8 cellular contexts compared by ENCODE assay signal in the genomic region with DNA sequence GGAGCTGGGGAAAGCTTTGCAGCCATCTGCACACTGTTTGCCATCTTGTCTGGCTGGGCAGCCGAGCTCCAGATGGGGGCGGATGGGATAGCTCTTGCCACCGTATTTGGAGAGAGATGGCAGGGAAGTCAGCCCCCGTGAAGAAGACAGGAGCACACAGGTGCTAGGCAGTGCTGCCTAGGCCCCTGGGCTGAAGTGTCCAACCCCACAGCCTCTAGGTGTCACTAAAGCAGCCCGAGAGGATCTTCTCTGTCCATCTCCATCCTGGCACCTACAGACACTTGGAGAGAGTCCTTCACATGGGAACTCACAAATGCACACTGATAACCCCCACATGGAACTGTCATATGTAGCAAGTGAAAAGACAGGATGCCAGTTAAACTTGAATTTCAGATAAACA.
DNase-seq lines count a peak whose midpoint lies in the region; ATAC-seq, FAIRE-seq and TF ChIP-seq lines count a peak whose summit lies in the region.
"Not testable (repeated sequence)": the region's sequence is repeated elsewhere in the genome, so short reads cannot be mapped to it uniquely, and the experiment has no call there.

No MANE protein-coding gene starts in this region.

- H2BK15ac ChIP-seq in H1 (ENCODE audit: low read length), result not testable (repeated sequence)

- ATAC-seq in GM23338, right lobe of liver: not testable (repeated sequence)

- H3K23ac ChIP-seq in H1 (ENCODE audit: insufficient read length), result not testable (repeated sequence)

- not testable (repeated sequence) for H3K79me2 ChIP-seq in GM23338 (replicated peaks; ENCODE audit: insufficient read depth); H1 (ENCODE audit: control insufficient read depth in 1 of 2, insufficient read depth in 2 of 2, low read length in 2 of 2)

- H3K4ac ChIP-seq in H1 (replicated peaks; ENCODE audit: insufficient read length, low read depth, low read length), result not testable (repeated sequence)

- H3K4me3 ChIP-seq in Caco-2 (ENCODE audit: low read depth, low read length); GM23338; WERI-Rb-1 (ENCODE audit: low read depth, low read length); H1 (ENCODE audit: extremely low read depth in 1 of 4, insufficient read depth in 2 of 4, low read depth in 3 of 4, low read length in 4 of 4); right lobe of liver: not testable (repeated sequence)

- H2BK20ac ChIP-seq in H1 (ENCODE audit: low read length), result not testable (repeated sequence)

- not testable (repeated sequence) for H3K36me3 ChIP-seq in Caco-2 (ENCODE audit: control insufficient read depth, insufficient read depth, low read length); GM23338 (ENCODE audit: insufficient read depth); WERI-Rb-1; H1 (ENCODE audit: control insufficient read depth in 2 of 4, insufficient read depth in 4 of 4, low read length in 3 of 4); right lobe of liver

- H3K27me3 ChIP-seq in Caco-2 (replicated peaks; ENCODE audit: control insufficient read depth, insufficient read depth, low read length); GM23338 (ENCODE audit: insufficient read depth); WERI-Rb-1 (ENCODE audit: insufficient read depth, low read depth, severe bottlenecking); H1 (replicated peaks in 1 of 4; ENCODE audit: control insufficient read depth in 3 of 4, extremely low read depth in 1 of 4, insufficient read depth in 3 of 4, low read length in 3 of 4); right lobe of liver: not testable (repeated sequence)

- POLR2A ChIA-PET in Caco-2 (lab: Charles Lee), result not testable (repeated sequence)
- POLR2A ChIA-PET in H1 (lab: Charles Lee; ENCODE audit: partially characterized antibody), result interaction anchor here (0.6 kb wide), 1 partner anchor 81 kb away, joined by 3 read pairs; no protein-coding TSS in a partner anchor

- not testable (repeated sequence) for H3K4me2 ChIP-seq in GM23338
- H3K4me2 ChIP-seq in H1 (ENCODE audit: insufficient read depth in 1 of 2, low read depth in 2 of 2, low read length in 2 of 2), result peak overlapping the region in 1 of 2 experiments; percentile 31; a peak in 1 of 4 replicates

- peak overlapping the region; percentile 89 for H3K27ac ChIP-seq in GM23338 (ENCODE audit: low read depth)
- not testable (repeated sequence) for H3K27ac ChIP-seq in WERI-Rb-1; H1 (ENCODE audit: low read depth, low read length); right lobe of liver

- not testable (repeated sequence) for H2BK5ac ChIP-seq in H1 (ENCODE audit: low read depth, low read length)

- BruUV-seq in Caco-2 (replicated peaks; lab: Mats Ljungman, UMichigan), result not testable (repeated sequence)

- H3K4me3 Mint-ChIP-seq in Caco-2 (ENCODE audit: unreplicated experiment); GM23338: not testable (repeated sequence)

- not testable (repeated sequence) for H3K56ac ChIP-seq in H1 (replicated peaks; ENCODE audit: insufficient read length, low read depth, low read length)

- CTCF ChIA-PET in Caco-2 (lab: Charles Lee), result not testable (repeated sequence)
- CTCF ChIA-PET in H1 (lab: Charles Lee; ENCODE audit: partially characterized antibody), result interaction anchor here (1.0 to 1.3 kb wide), 2 partner anchors 12 to 35 kb away, joined by 3 to 5 read pairs; no protein-coding TSS in a partner anchor

- TF ChIP-seq CTCF in Caco-2 (IDR thresholded peaks at IDR 0.05; ENCODE audit: insufficient read depth in 1 of 2, low read depth in 1 of 2, low read length in 1 of 2, severe bottlenecking in 1 of 2, unreplicated experiment in 1 of 2) (peak; percentile 28 to 35), GM23338 (conservative IDR thresholded peaks at IDR 0.05; ENCODE audit: low read depth in 2 of 2) (peak; percentile 32 to 49; a peak in 2 of 4 replicates), WERI-Rb-1 (IDR thresholded peaks at IDR 0.05; ENCODE audit: low read depth, low read length) (peak; percentile 33; the same call in 1 of the 2 replicates), H1 (IDR thresholded peaks at IDR 0.05; ENCODE audit: control extremely low read depth in 1 of 3, insufficient read depth in 1 of 3, low read depth in 1 of 3, low read length in 3 of 3) (peak in 1 of 3 experiments; percentile 16; a peak in 1 of 4 replicates), right lobe of liver (IDR thresholded peaks at IDR 0.05) (peak in 3 of 4 donors; percentile 11 to 24 (median 18))

- H3K9me3 Mint-ChIP-seq in Caco-2 (ENCODE audit: unreplicated experiment); GM23338: not testable (repeated sequence)

- not testable (repeated sequence) for H3K27me3 Mint-ChIP-seq in Caco-2 (ENCODE audit: insufficient read depth, unreplicated experiment); GM23338 (ENCODE audit: insufficient read depth, low read depth, poor library complexity)

- not testable (repeated sequence) for H3K27ac Mint-ChIP-seq in Caco-2 (ENCODE audit: unreplicated experiment)
- peak overlapping the region; percentile 90 for H3K27ac Mint-ChIP-seq in GM23338

- intact Hi-C loops in Caco-2 (cut with micrococcal nuclease; ENCODE audit: unreplicated experiment); right lobe of liver (cut with DNase I): not testable (repeated sequence)

- not testable (repeated sequence) for H3K4me1 ChIP-seq in Caco-2; GM23338 (ENCODE audit: insufficient read depth); H1 (replicated peaks in 1 of 4; ENCODE audit: control insufficient read depth in 3 of 4, insufficient read depth in 4 of 4, low read length in 3 of 4); right lobe of liver

- WGBS in H1 (ENCODE audit: extremely low coverage in 1 of 2, insufficient coverage in 1 of 2, insufficient read length in 1 of 2, insufficient replicate concordance in 2 of 2, low coverage in 1 of 2, low lambda C conversion rate in 2 of 2, missing lambda C conversion rate in 1 of 2), 2 experiments, result 41% methylated on average over 5 of the region's 5 CpGs; no CpG with 5 or more reads in 1 of the 2 experiments
- no CpG with 5 or more reads among the region's 5 CpGs for WGBS in right lobe of liver (ENCODE audit: insufficient coverage, low coverage, low lambda C conversion rate, missing lambda C conversion rate)

- not testable (repeated sequence) for H3K36me3 Mint-ChIP-seq in Caco-2 (ENCODE audit: insufficient read depth, unreplicated experiment); GM23338 (ENCODE audit: low read depth)

- not testable (repeated sequence) for H3K9me3 ChIP-seq in Caco-2; WERI-Rb-1 (ENCODE audit: severe bottlenecking); H1 (ENCODE audit: insufficient read depth in 2 of 2, low read depth in 1 of 2, low read length in 1 of 2); right lobe of liver

- H3K4me1 Mint-ChIP-seq in Caco-2 (ENCODE audit: low read depth, unreplicated experiment), result not testable (repeated sequence)
- H3K4me1 Mint-ChIP-seq in GM23338, result peaks cover 26% of the 10 kb centered on the region

- H2BK12ac ChIP-seq in H1 (ENCODE audit: low read depth, low read length), result not testable (repeated sequence)

- H3K9me2 ChIP-seq in GM23338 (ENCODE audit: insufficient read depth), result not testable (repeated sequence)

- not testable (repeated sequence) for TF ChIP-seq EP300 in Ishikawa (IDR thresholded peaks at IDR 0.05; ENCODE audit: borderline replicate concordance); H1 (IDR thresholded peaks at IDR 0.05; ENCODE audit: borderline replicate concordance in 1 of 2, low read depth in 2 of 2, low read length in 2 of 2)

- not testable (repeated sequence) for H3K79me1 ChIP-seq in H1 (ENCODE audit: low read depth, low read length)

- not testable (repeated sequence) for H3K18ac ChIP-seq in H1 (ENCODE audit: extremely low read depth, low read length)

- H2BK120ac ChIP-seq in H1 (replicated peaks; ENCODE audit: low read depth, low read length), result not testable (repeated sequence)

- H2AFZ ChIP-seq in GM23338; H1 (ENCODE audit: low read length): not testable (repeated sequence)

- not testable (repeated sequence) for H4K8ac ChIP-seq in H1 (ENCODE audit: extremely low read depth, insufficient read depth, low read length)

- TF ChIP-seq RAD21 in Ishikawa (IDR thresholded peaks at IDR 0.05; ENCODE audit: low read depth) (0 out of 2 replicates have a peak, but pooled peaks have one; percentile 4), H1 (IDR thresholded peaks at IDR 0.05 in 1 of 2, conservative IDR thresholded peaks at IDR 0.05 in 1 of 2; ENCODE audit: low read depth in 2 of 2, low read length in 2 of 2) (peak; percentile 13 to 28; a peak in 3 of 4 replicates)

- not testable (repeated sequence) for H4K91ac ChIP-seq in H1 (replicated peaks; ENCODE audit: insufficient read length, low read length)

- not testable (repeated sequence) for TF ChIP-seq POLR2A in H1 (IDR thresholded peaks at IDR 0.05; ENCODE audit: control extremely low read depth in 1 of 2, low read depth in 2 of 2, low read length in 2 of 2); right lobe of liver (IDR thresholded peaks at IDR 0.05)

- not testable (repeated sequence) for H4K20me1 ChIP-seq in GM23338 (replicated peaks; ENCODE audit: insufficient read depth); H1 (replicated peaks in 1 of 2; ENCODE audit: control insufficient read depth in 1 of 2, insufficient read depth in 2 of 2, low read length in 2 of 2)

- not testable (repeated sequence) for H3K9ac ChIP-seq in H1 (replicated peaks in 1 of 4; ENCODE audit: extremely low read depth in 1 of 4, low read depth in 3 of 4, low read length in 3 of 4)

- not testable (repeated sequence) for H3F3A ChIP-seq in GM23338 (replicated peaks; ENCODE audit: low read depth)

- not testable (repeated sequence) for FAIRE-seq in H1 (lab: Jason Lieb, UNC)

- H3K14ac ChIP-seq in H1 (ENCODE audit: insufficient read length), result not testable (repeated sequence)

- H3K23me2 ChIP-seq in H1 (ENCODE audit: low read depth, low read length), result not testable (repeated sequence)

- not testable (repeated sequence) for H4K5ac ChIP-seq in H1 (ENCODE audit: insufficient read length, low read depth, low read length)

- not testable (repeated sequence) for H2AK5ac ChIP-seq in H1 (ENCODE audit: low read depth, low read length)

- DNase-seq in Caco-2 (peak in 1 of 2 experiments; percentile 53), NCI-H82 (lab: John Stamatoyannopoulos, UW) (peak; percentile 7), OCI-M1 (lab: John Stamatoyannopoulos, UW) (peak; percentile 0), WERI-Rb-1 (peak; percentile 44)
- DNase-seq in GM23338 (ENCODE audit: low spot score); H1 (ENCODE audit: low read depth in 1 of 2, low spot score in 2 of 2); right lobe of liver: not testable (repeated sequence)
